ENCODE assay signal across 1 cellular context in the genomic region with DNA sequence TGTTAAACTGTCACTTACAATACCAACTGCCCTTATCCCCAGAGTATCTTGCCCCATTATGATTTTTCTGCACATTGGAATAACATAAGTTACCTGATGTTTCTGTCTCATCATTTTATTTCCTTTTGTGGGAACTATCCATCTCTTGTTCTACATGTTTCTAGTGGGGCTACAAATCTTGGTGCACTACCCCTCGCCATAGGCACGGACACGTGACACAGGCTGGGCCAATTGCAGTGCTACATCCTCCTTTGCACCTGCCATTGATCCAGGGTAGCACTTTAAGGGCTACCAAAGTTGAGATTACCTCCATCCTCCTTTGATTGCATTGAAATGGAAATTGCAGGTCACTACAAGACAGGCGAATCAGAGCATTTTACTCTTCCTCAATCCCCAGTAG.
TF ChIP-seq lines count a peak whose summit lies in the region.

No MANE protein-coding gene starts in this region.

TF ChIP-seq in A549, 52 proteins besides CTCF, POLR2A, EP300 and RAD21 (continued from another document):
- TF ChIP-seq ZSCAN20 (CRISPR knock-in tag; IDR thresholded peaks at IDR 0.05) (no peak), ZFP36 (IDR thresholded peaks at IDR 0.05; ENCODE audit: borderline replicate concordance, partially characterized antibody) (no peak), FOXS1 (CRISPR knock-in tag; IDR thresholded peaks at IDR 0.05) (peak; percentile 55; the same call in 1 of the 2 replicates), RFX5 (IDR thresholded peaks at IDR 0.05) (no peak), ZNF302 (CRISPR knock-in tag; IDR thresholded peaks at IDR 0.05) (peak; percentile 78; the same call in 1 of the 2 replicates), CHD4 (IDR thresholded peaks at IDR 0.05; ENCODE audit: borderline replicate concordance) (no peak), MAFK (IDR thresholded peaks at IDR 0.05; ENCODE audit: partially characterized antibody) (no peak), RNF2 (IDR thresholded peaks at IDR 0.05; ENCODE audit: borderline replicate concordance, low read depth) (no peak), FOSL2 (IDR thresholded peaks at IDR 0.05) (no peak), FOSL2 (CRISPR knock-in tag; IDR thresholded peaks at IDR 0.05) (no peak), HOXB13 (CRISPR knock-in tag; IDR thresholded peaks at IDR 0.05; ENCODE audit: low read depth) (0 out of 2 replicates have a peak, but pooled peaks have one; percentile 39), SMC3 (IDR thresholded peaks at IDR 0.05) (no peak), CBX8 (IDR thresholded peaks at IDR 0.05) (no peak), MYC (IDR thresholded peaks at IDR 0.05; ENCODE audit: borderline replicate concordance, low read length) (no peak), RCOR1 (IDR thresholded peaks at IDR 0.05; ENCODE audit: low read depth, low read length) (no peak), TFCP2L1 (CRISPR knock-in tag; IDR thresholded peaks at IDR 0.05) (no peak), NPAS2 (CRISPR knock-in tag; IDR thresholded peaks at IDR 0.05; ENCODE audit: borderline replicate concordance) (0 out of 2 replicates have a peak, but pooled peaks have one; percentile 60), NFE2L2 (conservative IDR thresholded peaks at IDR 0.05; ENCODE audit: low read length) (no peak)
- TF ChIP-seq, protein P1, sequence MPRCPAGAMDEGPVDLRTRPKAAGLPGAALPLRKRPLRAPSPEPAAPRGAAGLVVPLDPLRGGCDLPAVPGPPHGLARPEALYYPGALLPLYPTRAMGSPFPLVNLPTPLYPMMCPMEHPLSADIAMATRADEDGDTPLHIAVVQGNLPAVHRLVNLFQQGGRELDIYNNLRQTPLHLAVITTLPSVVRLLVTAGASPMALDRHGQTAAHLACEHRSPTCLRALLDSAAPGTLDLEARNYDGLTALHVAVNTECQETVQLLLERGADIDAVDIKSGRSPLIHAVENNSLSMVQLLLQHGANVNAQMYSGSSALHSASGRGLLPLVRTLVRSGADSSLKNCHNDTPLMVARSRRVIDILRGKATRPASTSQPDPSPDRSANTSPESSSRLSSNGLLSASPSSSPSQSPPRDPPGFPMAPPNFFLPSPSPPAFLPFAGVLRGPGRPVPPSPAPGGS (IDR thresholded peaks at IDR 0.05): no peak
- TF ChIP-seq, protein P2, sequence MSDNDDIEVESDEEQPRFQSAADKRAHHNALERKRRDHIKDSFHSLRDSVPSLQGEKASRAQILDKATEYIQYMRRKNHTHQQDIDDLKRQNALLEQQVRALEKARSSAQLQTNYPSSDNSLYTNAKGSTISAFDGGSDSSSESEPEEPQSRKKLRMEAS (IDR thresholded peaks at IDR 0.05): peak; percentile 69
- TF ChIP-seq, protein P3, sequence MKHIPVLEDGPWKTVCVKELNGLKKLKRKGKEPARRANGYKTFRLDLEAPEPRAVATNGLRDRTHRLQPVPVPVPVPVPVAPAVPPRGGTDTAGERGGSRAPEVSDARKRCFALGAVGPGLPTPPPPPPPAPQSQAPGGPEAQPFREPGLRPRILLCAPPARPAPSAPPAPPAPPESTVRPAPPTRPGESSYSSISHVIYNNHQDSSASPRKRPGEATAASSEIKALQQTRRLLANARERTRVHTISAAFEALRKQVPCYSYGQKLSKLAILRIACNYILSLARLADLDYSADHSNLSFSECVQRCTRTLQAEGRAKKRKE (CRISPR knock-in tag; IDR thresholded peaks at IDR 0.05; ENCODE audit: low read depth): no peak
- TF ChIP-seq, protein P4, sequence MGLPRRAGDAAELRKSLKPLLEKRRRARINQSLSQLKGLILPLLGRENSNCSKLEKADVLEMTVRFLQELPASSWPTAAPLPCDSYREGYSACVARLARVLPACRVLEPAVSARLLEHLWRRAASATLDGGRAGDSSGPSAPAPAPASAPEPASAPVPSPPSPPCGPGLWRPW (IDR thresholded peaks at IDR 0.05): no peak
- TF ChIP-seq, protein P5, sequence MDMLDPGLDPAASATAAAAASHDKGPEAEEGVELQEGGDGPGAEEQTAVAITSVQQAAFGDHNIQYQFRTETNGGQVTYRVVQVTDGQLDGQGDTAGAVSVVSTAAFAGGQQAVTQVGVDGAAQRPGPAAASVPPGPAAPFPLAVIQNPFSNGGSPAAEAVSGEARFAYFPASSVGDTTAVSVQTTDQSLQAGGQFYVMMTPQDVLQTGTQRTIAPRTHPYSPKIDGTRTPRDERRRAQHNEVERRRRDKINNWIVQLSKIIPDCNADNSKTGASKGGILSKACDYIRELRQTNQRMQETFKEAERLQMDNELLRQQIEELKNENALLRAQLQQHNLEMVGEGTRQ (IDR thresholded peaks at IDR 0.05): peak; percentile 84
- TF ChIP-seq, protein P6, sequence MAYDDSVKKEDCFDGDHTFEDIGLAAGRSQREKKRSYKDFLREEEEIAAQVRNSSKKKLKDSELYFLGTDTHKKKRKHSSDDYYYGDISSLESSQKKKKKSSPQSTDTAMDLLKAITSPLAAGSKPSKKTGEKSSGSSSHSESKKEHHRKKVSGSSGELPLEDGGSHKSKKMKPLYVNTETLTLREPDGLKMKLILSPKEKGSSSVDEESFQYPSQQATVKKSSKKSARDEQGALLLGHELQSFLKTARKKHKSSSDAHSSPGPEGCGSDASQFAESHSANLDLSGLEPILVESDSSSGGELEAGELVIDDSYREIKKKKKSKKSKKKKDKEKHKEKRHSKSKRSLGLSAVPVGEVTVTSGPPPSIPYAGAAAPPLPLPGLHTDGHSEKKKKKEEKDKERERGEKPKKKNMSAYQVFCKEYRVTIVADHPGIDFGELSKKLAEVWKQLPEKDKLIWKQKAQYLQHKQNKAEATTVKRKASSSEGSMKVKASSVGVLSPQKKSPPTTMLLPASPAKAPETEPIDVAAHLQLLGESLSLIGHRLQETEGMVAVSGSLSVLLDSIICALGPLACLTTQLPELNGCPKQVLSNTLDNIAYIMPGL (CRISPR knock-in tag; IDR thresholded peaks at IDR 0.05; ENCODE audit: borderline replicate concordance): no peak
